Comparison of ENCODE assay signal across 8 cellular contexts in the genomic region with DNA sequence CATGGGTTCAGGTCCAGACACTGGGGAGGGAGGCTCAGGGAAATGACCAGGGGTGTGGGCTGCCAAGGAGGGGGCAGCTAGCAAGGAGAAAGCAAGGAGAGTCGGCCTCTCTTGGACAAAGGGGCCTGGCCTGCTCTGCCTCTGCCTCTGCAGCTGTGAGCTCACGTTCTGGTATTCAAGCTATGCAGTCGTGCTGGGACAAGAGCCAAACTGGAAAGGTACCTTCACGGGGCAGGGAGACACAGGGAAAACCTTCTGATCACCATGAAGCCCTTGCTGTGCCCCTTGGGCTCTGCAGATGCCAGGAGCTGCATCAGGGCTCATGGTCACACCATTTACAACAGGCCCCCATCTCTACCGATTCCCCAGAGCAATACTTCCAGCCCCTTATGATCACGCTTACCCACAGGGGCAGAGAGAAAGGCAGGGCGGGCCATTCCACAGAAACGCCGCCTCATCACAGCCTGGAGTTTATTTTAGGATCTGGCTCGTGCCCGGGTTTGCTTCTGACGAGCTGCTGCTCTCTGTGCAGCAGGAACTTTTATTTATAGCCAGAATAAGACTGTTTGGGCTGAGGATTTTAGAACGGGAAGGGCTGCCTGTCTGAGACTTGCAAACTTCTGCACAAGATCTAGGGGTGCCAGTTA.
DNase-seq lines count a peak whose midpoint lies in the region; ATAC-seq and TF ChIP-seq lines count a peak whose summit lies in the region.

No MANE protein-coding gene starts in this region.

- ATAC-seq in left lobe of liver (peak; percentile 31), HG03108 (IDR thresholded peaks at IDR 0.05; ENCODE audit: unreplicated experiment) (no peak)

- TF ChIP-seq POLR2A in tibial nerve (IDR thresholded peaks at IDR 0.05) = no peak

- H3K36me3 ChIP-seq in tibial nerve = peaks cover 0 to 46% (median 2%) of the 10 kb centered on the region in 3 donors

- H3K4me3 Mint-ChIP-seq in activated CD4-positive, alpha-beta T cell treated with anti-CD3 and anti-CD28 coated beads, Interleukin-2, amount 10 ng/mL, durations not matched to agents 7 days and 5 days = no peak overlapping the region
- no peak overlapping the region for H3K4me3 Mint-ChIP-seq in activated naive CD8-positive, alpha-beta T cell treated with anti-CD3 and anti-CD28 coated beads for 36 hours

- H3K36me3 Mint-ChIP-seq in activated CD4-positive, alpha-beta T cell treated with anti-CD3 and anti-CD28 coated beads, Interleukin-2, amount 10 ng/mL, durations not matched to agents 7 days and 5 days (ENCODE audit: low read depth) = peaks cover 30% of the 10 kb centered on the region
- peaks cover 3% of the 10 kb centered on the region for H3K36me3 Mint-ChIP-seq in activated naive CD8-positive, alpha-beta T cell treated with anti-CD3 and anti-CD28 coated beads for 36 hours

- no peaks in the 10 kb centered on the region for H3K9me3 ChIP-seq in tibial nerve

- no peaks in the 10 kb centered on the region for H3K27me3 Mint-ChIP-seq in activated CD4-positive, alpha-beta T cell treated with anti-CD3 and anti-CD28 coated beads, Interleukin-2, amount 10 ng/mL, durations not matched to agents 7 days and 5 days
- H3K27me3 Mint-ChIP-seq in activated naive CD8-positive, alpha-beta T cell treated with anti-CD3 and anti-CD28 coated beads for 36 hours = no peaks in the 10 kb centered on the region

- H3K27ac Mint-ChIP-seq in activated CD4-positive, alpha-beta T cell treated with anti-CD3 and anti-CD28 coated beads, Interleukin-2, amount 10 ng/mL, durations not matched to agents 7 days and 5 days = peak overlapping the region; percentile 77
- H3K27ac Mint-ChIP-seq in activated naive CD8-positive, alpha-beta T cell treated with anti-CD3 and anti-CD28 coated beads for 36 hours = no peak overlapping the region

- TF ChIP-seq EP300 in tibial nerve (IDR thresholded peaks at IDR 0.05) = no peak

- peak overlapping the region in 3 of 4 donors; percentile 65 to 80 (median 77) for H3K27ac ChIP-seq in tibial nerve

- H3K4me1 Mint-ChIP-seq in activated CD4-positive, alpha-beta T cell treated with anti-CD3 and anti-CD28 coated beads, Interleukin-2, amount 10 ng/mL, durations not matched to agents 7 days and 5 days = peaks cover 6% of the 10 kb centered on the region
- no peaks in the 10 kb centered on the region for H3K4me1 Mint-ChIP-seq in activated naive CD8-positive, alpha-beta T cell treated with anti-CD3 and anti-CD28 coated beads for 36 hours

- no peaks in the 10 kb centered on the region for H3K27me3 ChIP-seq in tibial nerve

- no peak for DNase-seq in activated CD4-positive, alpha-beta T cell treated with anti-CD3 and anti-CD28 coated beads, Interleukin-2, amount 10 ng/mL, durations not matched to agents 7 days and 5 days
- DNase-seq in activated CD4-positive, alpha-beta T cell treated with anti-CD3 and anti-CD28 coated beads, Interleukin-2, amount 50 U/mL, for 48 hours = no peak
- DNase-seq in dedifferentiated amniotic fluid mesenchymal stem cell (ENCODE audit: extremely low spot score) = peak; percentile 85
- no peak for DNase-seq in left lobe of liver (ENCODE audit: low spot score)
- DNase-seq in tibial nerve (ENCODE audit: low spot score in 2 of 2) = peak; percentile 37 to 38
- DNase-seq in GF-D8 (lab: John Stamatoyannopoulos, UW) = no peak
- no peak for DNase-seq in activated naive CD8-positive, alpha-beta T cell treated with anti-CD3 and anti-CD28 coated beads for 36 hours

- no peaks in the 10 kb centered on the region for H3K9me3 Mint-ChIP-seq in activated CD4-positive, alpha-beta T cell treated with anti-CD3 and anti-CD28 coated beads, Interleukin-2, amount 10 ng/mL, durations not matched to agents 7 days and 5 days
- H3K9me3 Mint-ChIP-seq in activated naive CD8-positive, alpha-beta T cell treated with anti-CD3 and anti-CD28 coated beads for 36 hours = no peaks in the 10 kb centered on the region

- no peak for TF ChIP-seq CTCF in tibial nerve (IDR thresholded peaks at IDR 0.05)

- WGBS in tibial nerve, 2 donors = 8 to 27% methylated on average over 13 of the region's 13 CpGs

- POLR2A ChIA-PET in activated CD4-positive, alpha-beta T cell treated with anti-CD3 and anti-CD28 coated beads, Interleukin-2, amount 10 ng/mL, durations not matched to agents 7 days and 5 days (lab: Charles Lee) = no interaction called here

- no peak overlapping the region for H3K4me3 ChIP-seq in tibial nerve

- CTCF ChIA-PET in activated CD4-positive, alpha-beta T cell treated with anti-CD3 and anti-CD28 coated beads, Interleukin-2, amount 10 ng/mL, durations not matched to agents 7 days and 5 days (lab: Charles Lee) = interaction anchor here (1.3 kb wide), 1 partner anchor 132 kb away, joined by 3 read pairs; no protein-coding TSS in a partner anchor

- peaks cover 4 to 40% (median 32%) of the 10 kb centered on the region in 4 donors for H3K4me1 ChIP-seq in tibial nerve

Comparison
In these comparisons a context has a peak if more than half of its experiments do, and no peak if none do; other contexts are left out.
1. DNase-seq: peak in dedifferentiated amniotic fluid mesenchymal stem cell (single experiment) and tibial nerve (2 of 2); none in activated CD4-positive, alpha-beta T cell treated with anti-CD3 and anti-CD28 coated beads, Interleukin-2, amount 10 ng/mL, durations not matched to agents 7 days and 5 days (single experiment), activated CD4-positive, alpha-beta T cell treated with anti-CD3 and anti-CD28 coated beads, Interleukin-2, amount 50 U/mL, for 48 hours (0 of 2), left lobe of liver (single experiment), GF-D8 (single experiment) and activated naive CD8-positive, alpha-beta T cell treated with anti-CD3 and anti-CD28 coated beads for 36 hours (single experiment).